8 cellular contexts compared by ENCODE assay signal in the genomic region with DNA sequence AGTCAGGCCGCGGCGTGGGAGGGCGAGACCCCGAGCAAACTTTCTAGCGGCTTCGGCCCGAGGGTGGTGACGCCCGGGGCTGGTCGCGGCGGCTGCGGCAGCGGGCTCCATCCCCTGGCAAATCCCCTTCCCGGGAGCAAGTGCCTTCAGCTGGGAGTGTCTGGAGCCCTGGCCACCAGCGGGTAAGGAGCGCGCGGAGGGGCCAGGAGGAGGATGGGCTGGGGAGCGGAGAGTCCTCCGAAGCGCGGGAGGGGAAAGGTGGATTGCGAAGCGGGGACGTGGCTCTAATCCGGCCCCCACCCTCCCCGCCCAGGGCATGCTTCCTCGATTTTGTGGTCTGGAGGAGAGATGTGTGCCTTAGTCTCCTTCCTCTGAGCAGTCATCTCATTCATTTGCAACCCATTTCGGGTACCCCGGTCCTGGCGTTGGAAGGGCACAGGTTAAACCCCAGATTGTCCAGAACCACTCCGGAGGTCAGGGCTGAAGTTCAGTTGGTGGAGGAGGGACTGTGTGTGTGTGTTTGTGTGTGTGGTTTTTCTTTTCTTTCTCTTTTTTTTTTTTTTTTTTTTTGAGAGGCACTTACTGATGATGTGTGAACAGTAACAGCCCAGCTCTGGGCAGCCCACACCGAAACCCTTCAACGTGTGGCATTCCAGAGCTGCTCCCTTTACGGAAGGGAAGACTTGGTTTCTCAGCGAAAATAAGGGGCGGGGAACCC. TPM values are rescaled to one million over a fixed set of nuclear protein-coding genes. Genes with fewer than 3 reads are reported as not detected.
DNase-seq lines count a peak whose midpoint lies in the region; ATAC-seq and TF ChIP-seq lines count a peak whose summit lies in the region.

No MANE protein-coding gene starts in this region.

- no peaks in the 10 kb centered on the region for H3K27me3 Mint-ChIP-seq in MCF 10A (ENCODE audit: insufficient read depth, unreplicated experiment)

- peak; percentile 37 for ATAC-seq in HG02938 (IDR thresholded peaks at IDR 0.05; ENCODE audit: unreplicated experiment)

- BruUV-seq in MCF 10A (replicated peaks; lab: Mats Ljungman, UMichigan): no TSS peak

- no peak for TF ChIP-seq CTCF in MCF 10A (IDR thresholded peaks at IDR 0.05; ENCODE audit: unreplicated experiment)

- CTCF ChIA-PET in MCF 10A (lab: Yijun Ruan, JAX): interaction anchor here (0.9 to 3.4 kb wide), 12 partner anchors 17 to 88 kb away, joined by 3 to 26 read pairs (median 5); no protein-coding TSS in a partner anchor

- DNase-seq in stimulated activated CD4-positive, alpha-beta T cell treated with anti-CD3 and anti-CD28 coated beads, Interleukin-12 subunit alpha, Interleukin-12 subunit beta, amount 100 ng/mL, for 4 hours: peak; percentile 3
- DNase-seq in stimulated activated CD4-positive, alpha-beta T cell treated with anti-CD3 and anti-CD28 coated beads, Interleukin-4, amount 100 ng/mL, for 1 hour: no peak
- DNase-seq in NOMO-1 (lab: John Stamatoyannopoulos, UW; ENCODE audit: unreplicated experiment in 2 of 2) (peak; percentile 61 to 72), MCF 10A (ENCODE audit: unreplicated experiment) (peak; percentile 70), iPS-NIHi7 (ENCODE audit: extremely low spot score) (peak; percentile 63), skeletal muscle cell (ENCODE audit: low read depth) (no peak), DMS114 treated with DMSO at 0.1 percent for 48 hours (lab: John Stamatoyannopoulos, UW; ENCODE audit: unreplicated experiment) (no peak)

- intact Hi-C loops in MCF 10A (cut with micrococcal nuclease): loop anchor here (1.0 to 2.0 kb wide), 2 partner anchors 64 to 88 kb away; no protein-coding TSS in a partner anchor

- POLR2A ChIA-PET in MCF 10A (lab: Yijun Ruan, JAX): interaction anchor here (0.6 to 16.6 kb wide), 29 partner anchors 8 to 825 kb away, joined by 3 to 373 read pairs (median 6); a partner anchor contains a TSS

- peaks cover 28% of the 10 kb centered on the region for H3K4me1 Mint-ChIP-seq in MCF 10A (ENCODE audit: insufficient read depth, unreplicated experiment)

- H3K4me3 ChIP-seq in skeletal muscle cell (ENCODE audit: low read depth, low read length): peak overlapping the region; percentile 75

- no peaks in the 10 kb centered on the region for H3K36me3 Mint-ChIP-seq in MCF 10A (ENCODE audit: insufficient read depth, unreplicated experiment)

- H3K27ac Mint-ChIP-seq in MCF 10A (ENCODE audit: low read depth, unreplicated experiment): peak overlapping the region; percentile 100

- peak overlapping the region; percentile 94 for H3K4me3 Mint-ChIP-seq in MCF 10A (ENCODE audit: unreplicated experiment)

- no peaks in the 10 kb centered on the region for H3K9me3 Mint-ChIP-seq in MCF 10A (ENCODE audit: unreplicated experiment)

RNA-seq across cellular contexts. Expression of a gene that starts 0.5 kb away (rescaled TPM):
- 77.8 and 85.3 TPM in 2 replicates for total RNA-seq in MCF 10A (2022)

Comparison
In these comparisons a context has a peak if more than half of its experiments do, and no peak if none do; other contexts are left out.
1. DNase-seq: peak in stimulated activated CD4-positive, alpha-beta T cell treated with anti-CD3 and anti-CD28 coated beads, Interleukin-12 subunit alpha, Interleukin-12 subunit beta, amount 100 ng/mL, for 4 hours (single experiment), NOMO-1 (2 of 2), MCF 10A (single experiment) and iPS-NIHi7 (single experiment); none in stimulated activated CD4-positive, alpha-beta T cell treated with anti-CD3 and anti-CD28 coated beads, Interleukin-4, amount 100 ng/mL, for 1 hour (single experiment), skeletal muscle cell (single experiment) and DMS114 treated with DMSO at 0.1 percent for 48 hours (single experiment).